Comparison of ENCODE assay signal across 20 cellular contexts in genomic region chr2:97763176-97763845, GRCh38. TPM values are rescaled to one million over a fixed set of nuclear protein-coding genes. Genes with fewer than 3 reads are reported as not detected.
A peak's percentile ranks its signal among the peaks of the same experiment; 100 is the strongest.
DNase-seq lines count a peak whose midpoint lies in the region; ATAC-seq and TF ChIP-seq lines count a peak whose summit lies in the region.
"Had no signal": no experiment of that assay in that cellular context is flagged by ENCODE, and none has a peak within 500 bp of the region (broad histone marks: within the 10 kb centered on the region; RNA-seq: fewer than 3 reads in every experiment).

No MANE protein-coding gene starts in this region.

- H3K4me3 Mint-ChIP-seq in IgD-negative memory B cell (peak overlapping the region in 1 of 4 donors; percentile 34), brain (no peak overlapping the region)

- H3K27me3 Mint-ChIP-seq in IgD-negative memory B cell (no peaks in the 10 kb centered on the region), brain (no peaks in the 10 kb centered on the region)

- H3K4me1 Mint-ChIP-seq in IgD-negative memory B cell (peaks cover 0 to 5% (median 2%) of the 10 kb centered on the region in 3 donors), brain (no peaks in the 10 kb centered on the region)

- H3K27ac ChIP-seq in SK-N-SH (ENCODE audit: low read depth in 2 of 2, low read length in 1 of 2): no peak overlapping the region
- H3K27ac ChIP-seq: gastrocnemius medialis, GM23248, sigmoid colon, tibial nerve had no signal

- H3K9me2 ChIP-seq in SK-N-SH: no peaks in the 10 kb centered on the region

- WGBS in SK-N-SH (ENCODE audit: low lambda C conversion rate): 90% methylated on average over 20 of the region's 20 CpGs

- no peaks in the 10 kb centered on the region; a peak in 1 of 4 replicates for H3K4me1 ChIP-seq in SK-N-SH (ENCODE audit: control insufficient read depth in 1 of 2, insufficient read depth in 2 of 2, low read depth in 1 of 2, low read length in 1 of 2)
- H3K4me1 ChIP-seq: sigmoid colon had no signal

- no peak for TF ChIP-seq CTCF in SK-N-SH (IDR thresholded peaks at IDR 0.05)
- no peak for TF ChIP-seq CTCF in brain (conservative IDR thresholded peaks at IDR 0.05)
- TF ChIP-seq CTCF in omental fat pad (IDR thresholded peaks at IDR 0.05): no peak

- no peak overlapping the region for H3K9ac ChIP-seq in SK-N-SH
- H3K9ac ChIP-seq: GM23248 had no signal

- no peak for DNase-seq in SK-N-SH
- no peak for DNase-seq in omental fat pad (ENCODE audit: low spot score)
- DNase-seq: activated CD4-positive, alpha-beta T cell treated with anti-CD3 and anti-CD28 coated beads for 48 hours; anterior cingulate cortex; DMS79 treated with DMSO at 0.1 percent for 48 hours; gastrocnemius medialis; GM23248; NCI-H2107; sigmoid colon; stimulated activated CD4-positive, alpha-beta T cell treated with anti-CD3 and anti-CD28 coated beads, Interleukin-4, amount 100 ng/mL, for 24 hours; T-helper 1 cell had no signal

- CTCF ChIA-PET in SK-N-SH (lab: Yijun Ruan, JAX): interaction anchor here (0.9 to 3.7 kb wide), 5 partner anchors 9 to 506 kb away, joined by 3 to 14 read pairs (median 3); no protein-coding TSS in a partner anchor

- no peak overlapping the region for H3K4me2 ChIP-seq in SK-N-SH

- no peak for TF ChIP-seq EP300 in SK-N-SH (IDR thresholded peaks at IDR 0.05; ENCODE audit: borderline replicate concordance in 1 of 2, low read depth in 1 of 2, low read length in 1 of 2)

- no peaks in the 10 kb centered on the region for H3K27me3 ChIP-seq in SK-N-SH (ENCODE audit: insufficient read depth)
- H3K27me3 ChIP-seq: gastrocnemius medialis, sigmoid colon, tibial nerve had no signal

- no peaks in the 10 kb centered on the region for H3F3A ChIP-seq in SK-N-SH (replicated peaks; ENCODE audit: insufficient read depth)

- H3K79me2 ChIP-seq in SK-N-SH (ENCODE audit: insufficient read depth): no peaks in the 10 kb centered on the region

- H3K9me3 Mint-ChIP-seq in IgD-negative memory B cell (no peaks in the 10 kb centered on the region), brain (no peaks in the 10 kb centered on the region)

- peak overlapping the region in 2 of 3 donors; percentile 46 to 73 for H3K27ac Mint-ChIP-seq in IgD-negative memory B cell
- H3K27ac Mint-ChIP-seq in brain: peak overlapping the region in 3 of 5 experiments; percentile 5 to 62 (median 30)

- peaks cover 3% of the 10 kb centered on the region for H3K36me3 Mint-ChIP-seq in IgD-negative memory B cell
- H3K36me3 Mint-ChIP-seq in brain: peaks cover 74% of the 10 kb centered on the region

- no peak overlapping the region for H2AFZ ChIP-seq in SK-N-SH (ENCODE audit: low read depth)
- H2AFZ ChIP-seq: GM23248 had no signal

- peaks cover 8 to 67% of the 10 kb centered on the region in 2 experiments for H3K36me3 ChIP-seq in SK-N-SH (replicated peaks in 1 of 2; ENCODE audit: control insufficient read depth in 1 of 2, insufficient read depth in 2 of 2, low read length in 1 of 2)

- H4K20me1 ChIP-seq in SK-N-SH (ENCODE audit: insufficient read depth): no peaks in the 10 kb centered on the region

- POLR2A ChIA-PET in SK-N-SH (lab: Yijun Ruan, JAX): no interaction called here

- no peak for TF ChIP-seq RAD21 in SK-N-SH (IDR thresholded peaks at IDR 0.05; ENCODE audit: low read length)

- no peaks in the 10 kb centered on the region for H3K9me3 ChIP-seq in SK-N-SH
- H3K9me3 ChIP-seq: gastrocnemius medialis, sigmoid colon, tibial nerve had no signal

- H3K4me3 ChIP-seq in SK-N-SH (ENCODE audit: low read depth in 2 of 2, low read length in 1 of 2): no peak overlapping the region
- H3K4me3 ChIP-seq: gastrocnemius medialis, GM23248, sigmoid colon, tibial nerve had no signal

- ATAC-seq in SK-N-SH treated with all-trans-retinoic acid at 6 μM for 48 hours (peak; percentile 23; the same call in 2 of the 3 replicates), omental fat pad (ENCODE audit: low FRiP score) (peak; percentile 7), HG03520 (IDR thresholded peaks at IDR 0.05; ENCODE audit: unreplicated experiment) (no peak), HG03571 (IDR thresholded peaks at IDR 0.05; ENCODE audit: unreplicated experiment) (no peak), GM21786 (IDR thresholded peaks at IDR 0.05; ENCODE audit: unreplicated experiment) (no peak)
- ATAC-seq: gastrocnemius medialis had no signal

TF ChIP-seq in SK-N-SH treated with all-trans-retinoic acid at 6 μM for 48 hours, 23 proteins besides CTCF, POLR2A, EP300 and RAD21 (continues in another document):
- TF ChIP-seq, protein P1, sequence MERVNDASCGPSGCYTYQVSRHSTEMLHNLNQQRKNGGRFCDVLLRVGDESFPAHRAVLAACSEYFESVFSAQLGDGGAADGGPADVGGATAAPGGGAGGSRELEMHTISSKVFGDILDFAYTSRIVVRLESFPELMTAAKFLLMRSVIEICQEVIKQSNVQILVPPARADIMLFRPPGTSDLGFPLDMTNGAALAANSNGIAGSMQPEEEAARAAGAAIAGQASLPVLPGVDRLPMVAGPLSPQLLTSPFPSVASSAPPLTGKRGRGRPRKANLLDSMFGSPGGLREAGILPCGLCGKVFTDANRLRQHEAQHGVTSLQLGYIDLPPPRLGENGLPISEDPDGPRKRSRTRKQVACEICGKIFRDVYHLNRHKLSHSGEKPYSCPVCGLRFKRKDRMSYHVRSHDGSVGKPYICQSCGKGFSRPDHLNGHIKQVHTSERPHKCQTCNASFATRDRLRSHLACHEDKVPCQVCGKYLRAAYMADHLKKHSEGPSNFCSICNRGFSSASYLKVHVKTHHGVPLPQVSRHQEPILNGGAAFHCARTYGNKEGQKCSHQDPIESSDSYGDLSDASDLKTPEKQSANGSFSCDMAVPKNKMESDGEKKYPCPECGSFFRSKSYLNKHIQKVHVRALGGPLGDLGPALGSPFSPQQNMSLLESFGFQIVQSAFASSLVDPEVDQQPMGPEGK (CRISPR knock-in tag; IDR thresholded peaks at IDR 0.05; ENCODE audit: borderline replicate concordance): no peak
- no peak for TF ChIP-seq PPARA (CRISPR knock-in tag; IDR thresholded peaks at IDR 0.05; ENCODE audit: borderline replicate concordance)

TF ChIP-seq in SK-N-SH, 30 proteins besides CTCF, POLR2A, EP300 and RAD21:
- TF ChIP-seq FOXM1 (IDR thresholded peaks at IDR 0.05; ENCODE audit: low read depth) (no peak), RCOR1 (IDR thresholded peaks at IDR 0.05; ENCODE audit: low read length) (no peak)

RNA-seq across cellular contexts. Expression of gene ZAP70, which starts 49.9 kb away (rescaled TPM):
- polyA plus RNA-seq in SK-N-SH (2012; rRNA removed) (0.05 and 0.08 TPM in 2 replicates), IgD-negative memory B cell (4.6 TPM), brain (ENCODE audit: insufficient read depth, low read depth, low replicate concordance) (not detected)
- polyA plus RNA-seq in SK-N-SH (2012; cell fraction: cytosol; rRNA removed): 0.03 TPM in 1 of 2 replicates, not detected in the other
- 0.97 and 1.0 TPM in 2 replicates for polyA plus RNA-seq in SK-N-SH (2012; cell fraction: nucleus; rRNA removed)
- total RNA-seq in omental fat pad: 1 to 10 TPM; 4.1 to 9.6 (median 6.5) TPM
- total RNA-seq: endothelial cell of umbilical vein, GM23248, lung microvascular endothelial cell had no signal
- polyA plus RNA-seq: GM23248 had no signal

Comparison
In these comparisons a context has a peak if more than half of its experiments do, and no peak if none do; other contexts are left out.
1. ATAC-seq: peak in SK-N-SH treated with all-trans-retinoic acid at 6 μM for 48 hours (single experiment) and omental fat pad (single experiment); none in HG03520 (single experiment), HG03571 (single experiment) and GM21786 (single experiment).